In the genomic region with DNA sequence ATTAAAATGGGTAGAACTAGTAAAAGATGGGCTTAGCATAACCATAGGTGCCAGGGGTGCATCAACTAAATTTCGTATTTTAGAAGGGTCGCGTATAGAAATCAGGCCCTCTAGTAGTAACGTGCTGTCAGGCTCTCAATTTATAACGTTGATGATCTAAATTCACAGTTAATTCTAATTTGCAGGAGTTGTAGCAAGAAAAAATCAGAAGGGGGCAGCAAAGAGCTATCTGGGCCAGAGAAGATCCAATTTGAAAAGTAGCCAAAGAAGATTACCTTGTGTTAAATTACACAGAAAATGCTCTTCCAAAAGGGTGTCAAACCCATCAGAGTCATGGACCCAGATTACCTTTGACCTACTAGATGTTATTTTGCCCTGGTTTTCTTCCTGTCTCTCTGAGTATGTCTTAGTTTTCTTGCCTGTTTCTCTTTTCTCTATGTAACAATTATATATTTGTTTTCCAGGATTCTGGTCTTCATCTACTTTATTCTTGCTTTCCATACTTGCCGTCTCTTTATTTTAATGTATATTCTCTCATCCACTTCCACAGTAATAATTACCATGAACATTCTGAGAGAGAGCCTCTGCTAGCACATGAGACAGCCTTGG, we compare ENCODE assay signal across 8 cellular contexts.
DNase-seq lines count a peak whose midpoint lies in the region; ATAC-seq and TF ChIP-seq lines count a peak whose summit lies in the region.

No MANE protein-coding gene starts in this region.

- H3K27ac ChIP-seq in KMS-11 (no peak overlapping the region), Panc1 (ENCODE audit: low read length) (peak overlapping the region; percentile 17; the same call in 1 of the 2 replicates), gastrocnemius medialis (no peak overlapping the region)

- H4K20me1 ChIP-seq in KMS-11 (ENCODE audit: insufficient read depth), result no peaks in the 10 kb centered on the region

- peak; percentile 6 for DNase-seq in COLO829 (ENCODE audit: low spot score)
- DNase-seq in GM19240 (ENCODE audit: insufficient read length, low spot score), result peak; percentile 30
- DNase-seq in Panc1 (ENCODE audit: low read depth, low spot score), result peak; percentile 12
- peak; percentile 43 for DNase-seq in fibroblast of peridontal ligament (ENCODE audit: extremely low read depth)
- DNase-seq in gastrocnemius medialis, result no peak
- DNase-seq in NCI-H187 (lab: John Stamatoyannopoulos, UW), result no peak
- no peak for DNase-seq in omental fat pad (ENCODE audit: low spot score)

- TF ChIP-seq POLR2A in gastrocnemius medialis (IDR thresholded peaks at IDR 0.05), result no peak

- H3K27me3 ChIP-seq in KMS-11 (ENCODE audit: insufficient read depth, low read depth) (no peaks in the 10 kb centered on the region), Panc1 (ENCODE audit: control insufficient read depth, insufficient read depth, low read length) (no peaks in the 10 kb centered on the region), gastrocnemius medialis (no peaks in the 10 kb centered on the region)

- H3K79me2 ChIP-seq in KMS-11 (ENCODE audit: insufficient read depth, low read depth), result no peaks in the 10 kb centered on the region

- H3K36me3 ChIP-seq in KMS-11 (ENCODE audit: insufficient read depth) (no peaks in the 10 kb centered on the region), Panc1 (ENCODE audit: control insufficient read depth, insufficient read depth, low read length) (no peaks in the 10 kb centered on the region), gastrocnemius medialis (no peaks in the 10 kb centered on the region)

- H3K4me1 ChIP-seq in KMS-11 (ENCODE audit: low read depth, poor library complexity, severe bottlenecking) (no peaks in the 10 kb centered on the region), Panc1 (ENCODE audit: control insufficient read depth, insufficient read depth, low read length) (no peaks in the 10 kb centered on the region), gastrocnemius medialis (no peaks in the 10 kb centered on the region)

- H3K9ac ChIP-seq in KMS-11, result no peak overlapping the region

- POLR2A ChIA-PET in Panc1 (lab: Charles Lee), result interaction anchor here (0.5 kb wide), 1 partner anchor 246 kb away, joined by 3 read pairs; no protein-coding TSS in a partner anchor

- CTCF ChIA-PET in Panc1 (lab: Charles Lee), result interaction anchor here (0.6 kb wide), 1 partner anchor 63 kb away, joined by 3 read pairs; no protein-coding TSS in a partner anchor

- TF ChIP-seq CTCF in KMS-11 (conservative IDR thresholded peaks at IDR 0.05; ENCODE audit: low read depth, low read length) (peak; percentile 70), Panc1 (IDR thresholded peaks at IDR 0.05) (peak; percentile 73), gastrocnemius medialis (IDR thresholded peaks at IDR 0.05 in 4 of 5, conservative IDR thresholded peaks at IDR 0.05 in 1 of 5) (peak in 3 of 5 experiments; percentile 16 to 44 (median 30)), omental fat pad (IDR thresholded peaks at IDR 0.05) (no peak)

- intact Hi-C loops in Panc1 (cut with micrococcal nuclease; ENCODE audit: unreplicated experiment) (loop anchor here (5.0 to 10.0 kb wide), 2 partner anchors 357 to 1014 kb away; no protein-coding TSS in a partner anchor), gastrocnemius medialis (cut with DNase I; ENCODE audit: low total_unique reads) (no loop called here)

- no peak overlapping the region for H3K4me3 ChIP-seq in KMS-11 (IDR thresholded peaks at IDR 0.05; ENCODE audit: insufficient read depth, low read depth, low read length)
- H3K4me3 ChIP-seq in Panc1 (ENCODE audit: low read depth in 2 of 2, low read length in 2 of 2), result no peak overlapping the region
- H3K4me3 ChIP-seq in gastrocnemius medialis, result no peak overlapping the region

- no peaks in the 10 kb centered on the region for H3K9me3 ChIP-seq in Panc1 (ENCODE audit: control insufficient read depth, insufficient read depth, low read depth, low read length)
- no peaks in the 10 kb centered on the region for H3K9me3 ChIP-seq in gastrocnemius medialis

- in situ Hi-C loops in Panc1 (cut with HindIII; ENCODE audit: low pct_unique_long_range_greater_than_20kb, low sequenced_read_pairs) (no loop called here), gastrocnemius medialis (cut with MboI; ENCODE audit: low sequenced_read_pairs in 4 of 4) (no loop called here)

- BruUV-seq in Panc1 (replicated peaks; lab: Mats Ljungman, UMichigan), result no TSS peak

- no peak for ATAC-seq in Panc1
- ATAC-seq in gastrocnemius medialis, result no peak
- no peak for ATAC-seq in omental fat pad (ENCODE audit: low FRiP score)

- no peak overlapping the region for H2AFZ ChIP-seq in KMS-11 (ENCODE audit: low read depth)

- H3K4me2 ChIP-seq in KMS-11, result no peak overlapping the region

Comparison
In these comparisons a context has a peak if more than half of its experiments do, and no peak if none do; other contexts are left out.
1. DNase-seq: peak in COLO829 (single experiment), GM19240 (single experiment), Panc1 (single experiment) and fibroblast of peridontal ligament (single experiment); none in gastrocnemius medialis (0 of 2), NCI-H187 (0 of 2) and omental fat pad (single experiment).
2. CTCF ChIP-seq: peak in KMS-11 (single experiment), Panc1 (single experiment) and gastrocnemius medialis (3 of 5); none in omental fat pad (0 of 3).